Comparison of ENCODE assay signal across 9 cellular contexts in genomic region chr5:55306641-55307382, GRCh38. TPM values are rescaled to one million over a fixed set of nuclear protein-coding genes. Genes with fewer than 3 reads are reported as not detected.
DNase-seq lines count a peak whose midpoint lies in the region; ATAC-seq and TF ChIP-seq lines count a peak whose summit lies in the region.
"Had no signal": no experiment of that assay in that cellular context is flagged by ENCODE, and none has a peak within 500 bp of the region (broad histone marks: within the 10 kb centered on the region; RNA-seq: fewer than 3 reads in every experiment).

No MANE protein-coding gene starts in this region.

- no peak overlapping the region for H3K27ac Mint-ChIP-seq in stimulated activated naive B cell treated with anti-CD40 and anti-IgM and Interleukin-4, amounts not matched to agents 10 μg/mL and 1 μg/mL and 100 μg/mL, for 72 hours
- H3K27ac Mint-ChIP-seq in activated naive CD8-positive, alpha-beta T cell treated with anti-CD3 and anti-CD28 coated beads for 36 hours, result no peak overlapping the region
- H3K27ac Mint-ChIP-seq: T-cell had no signal

- H3K36me3 Mint-ChIP-seq in stimulated activated naive B cell treated with anti-CD40 and anti-IgM and Interleukin-4, amounts not matched to agents 10 μg/mL and 1 μg/mL and 100 μg/mL, for 72 hours, result peaks cover 4 to 16% of the 10 kb centered on the region in 2 donors
- H3K36me3 Mint-ChIP-seq in activated naive CD8-positive, alpha-beta T cell treated with anti-CD3 and anti-CD28 coated beads for 36 hours, result peaks cover 23% of the 10 kb centered on the region

- H3K27ac ChIP-seq in body of pancreas (peak overlapping the region; percentile 78 to 98 (median 94)), lower lobe of right lung (peak overlapping the region; percentile 97)

- intact Hi-C loops in body of pancreas (cut with DNase I), result no loop called here
- intact Hi-C loops in lower lobe of right lung (cut with DNase I), result no loop called here

- H3K4me1 Mint-ChIP-seq in stimulated activated naive B cell treated with anti-CD40 and anti-IgM and Interleukin-4, amounts not matched to agents 10 μg/mL and 1 μg/mL and 100 μg/mL, for 72 hours, result peaks cover 13 to 27% of the 10 kb centered on the region in 2 donors
- peaks cover 25% of the 10 kb centered on the region for H3K4me1 Mint-ChIP-seq in activated naive CD8-positive, alpha-beta T cell treated with anti-CD3 and anti-CD28 coated beads for 36 hours

- H3K36me3 ChIP-seq in body of pancreas (replicated peaks in 1 of 2; ENCODE audit: insufficient read depth in 1 of 2, low read depth in 2 of 2), result no peaks in the 10 kb centered on the region
- no peaks in the 10 kb centered on the region for H3K36me3 ChIP-seq in lower lobe of right lung

- DNase-seq in body of pancreas (no peak), lower lobe of right lung (no peak), NCI-H1105 (lab: John Stamatoyannopoulos, UW) (no peak), NCI-H2081 treated with DMSO at 0.1 percent for 48 hours (lab: John Stamatoyannopoulos, UW) (no peak)
- DNase-seq in stimulated activated naive B cell treated with anti-CD40 and anti-IgM and Interleukin-4, amounts not matched to agents 10 μg/mL and 1 μg/mL and 100 μg/mL, for 72 hours, result no peak
- DNase-seq in activated naive CD8-positive, alpha-beta T cell treated with anti-CD3 and anti-CD28 coated beads for 36 hours, result no peak

- H3K4me3 ChIP-seq in GM08714 (ENCODE audit: low read length) (peak overlapping the region; percentile 99), body of pancreas (peak overlapping the region; percentile 74 to 89), lower lobe of right lung (peak overlapping the region; percentile 89)

- peaks cover 3% of the 10 kb centered on the region in 2 donors for H3K9me3 Mint-ChIP-seq in stimulated activated naive B cell treated with anti-CD40 and anti-IgM and Interleukin-4, amounts not matched to agents 10 μg/mL and 1 μg/mL and 100 μg/mL, for 72 hours
- H3K9me3 Mint-ChIP-seq in activated naive CD8-positive, alpha-beta T cell treated with anti-CD3 and anti-CD28 coated beads for 36 hours, result peaks cover 2% of the 10 kb centered on the region
- H3K9me3 Mint-ChIP-seq: T-cell had no signal

- no peak for TF ChIP-seq CTCF in body of pancreas (IDR thresholded peaks at IDR 0.05)
- TF ChIP-seq CTCF in lower lobe of right lung (IDR thresholded peaks at IDR 0.05), result no peak

- H3K9me3 ChIP-seq in body of pancreas (no peaks in the 10 kb centered on the region), lower lobe of right lung (no peaks in the 10 kb centered on the region)

- H3K4me3 Mint-ChIP-seq in stimulated activated naive B cell treated with anti-CD40 and anti-IgM and Interleukin-4, amounts not matched to agents 10 μg/mL and 1 μg/mL and 100 μg/mL, for 72 hours, result no peak overlapping the region
- no peak overlapping the region for H3K4me3 Mint-ChIP-seq in activated naive CD8-positive, alpha-beta T cell treated with anti-CD3 and anti-CD28 coated beads for 36 hours
- H3K4me3 Mint-ChIP-seq: T-cell had no signal

- H3K27me3 ChIP-seq in body of pancreas, result no peaks in the 10 kb centered on the region
- H3K27me3 ChIP-seq in lower lobe of right lung (ENCODE audit: low read depth), result no peaks in the 10 kb centered on the region

- TF ChIP-seq POLR2A in body of pancreas (IDR thresholded peaks at IDR 0.05), result no peak

- H3K4me1 ChIP-seq in body of pancreas (peaks cover 69% of the 10 kb centered on the region), lower lobe of right lung (peaks cover 70% of the 10 kb centered on the region)

- 3% methylated on average over 12 of the region's 12 CpGs for WGBS in body of pancreas, 2 donors

- ATAC-seq in HG03354 (IDR thresholded peaks at IDR 0.05; ENCODE audit: poor library complexity, severe bottlenecking, unreplicated experiment) (peak; percentile 19), body of pancreas (no peak), lower lobe of right lung (peak in 1 of 2 donors; percentile 8)
- ATAC-seq in stimulated activated naive B cell treated with anti-CD40 and anti-IgM and Interleukin-4, amounts not matched to agents 10 μg/mL and 1 μg/mL and 100 μg/mL, for 72 hours (replicated peaks), result no peak

- H3K27me3 Mint-ChIP-seq in stimulated activated naive B cell treated with anti-CD40 and anti-IgM and Interleukin-4, amounts not matched to agents 10 μg/mL and 1 μg/mL and 100 μg/mL, for 72 hours, result no peaks in the 10 kb centered on the region
- H3K27me3 Mint-ChIP-seq in activated naive CD8-positive, alpha-beta T cell treated with anti-CD3 and anti-CD28 coated beads for 36 hours, result no peaks in the 10 kb centered on the region
- H3K27me3 Mint-ChIP-seq: T-cell had no signal

RNA-seq across cellular contexts. Expression of gene DHX29, which starts 0.7 kb away (rescaled TPM):
- total RNA-seq in body of pancreas (10 to 100 TPM; 11.9 to 25.4 TPM), lower lobe of right lung (22.2 TPM)
- total RNA-seq in activated naive CD8-positive, alpha-beta T cell treated with anti-CD3 and anti-CD28 coated beads for 36 hours, result 10 to 100 TPM; 19.1 TPM

RNA-seq across cellular contexts. Expression of gene MTREX, which starts 1.0 kb away (rescaled TPM):
- total RNA-seq in body of pancreas (10 to 100 TPM; 35.5 to 36.9 TPM), lower lobe of right lung (57.0 TPM)
- total RNA-seq in activated naive CD8-positive, alpha-beta T cell treated with anti-CD3 and anti-CD28 coated beads for 36 hours, result 100 to 1,000 TPM in 1 of 2 experiments, 10 to 100 TPM in 1; 96.6 to 107 TPM
